In the genomic region with DNA sequence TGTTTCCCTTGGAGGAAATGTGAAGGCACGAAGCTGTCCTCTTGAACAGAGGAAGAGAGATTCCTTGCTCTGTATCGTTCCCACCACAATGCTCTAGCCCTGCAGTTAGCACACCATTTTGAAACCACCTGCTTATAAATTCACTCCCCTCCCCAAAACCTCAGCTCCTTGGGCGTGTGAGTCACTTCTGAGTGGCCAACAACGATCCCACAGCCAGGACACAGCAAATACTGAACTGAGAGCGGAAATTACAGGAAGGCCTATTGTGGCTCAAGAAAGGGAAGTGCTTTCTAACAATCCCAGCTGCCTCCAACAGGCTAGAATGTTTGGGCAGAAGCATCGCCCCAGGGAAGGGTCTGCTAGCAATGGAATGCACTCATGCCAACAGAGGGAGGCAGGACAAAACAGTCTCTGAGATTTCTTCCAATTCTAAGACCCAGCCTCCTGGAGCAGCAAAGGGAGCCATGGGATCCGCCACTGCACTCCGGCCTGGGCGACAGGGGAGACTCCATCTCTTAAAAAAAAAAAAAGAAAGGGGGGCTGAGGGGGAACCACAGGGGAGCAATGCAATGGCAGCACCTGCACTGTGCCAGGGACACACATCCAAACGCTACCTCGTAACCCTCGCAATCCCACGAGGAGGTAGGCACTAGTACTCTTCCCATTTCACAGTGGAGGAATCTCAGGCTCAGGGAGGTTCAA, we compare ENCODE assay signal across 9 cellular contexts. TPM values are rescaled to one million over a fixed set of nuclear protein-coding genes. Genes with fewer than 3 reads are reported as not detected.
DNase-seq lines count a peak whose midpoint lies in the region; ATAC-seq and TF ChIP-seq lines count a peak whose summit lies in the region.
"Had no signal": no experiment of that assay in that cellular context is flagged by ENCODE, and none has a peak within 500 bp of the region (broad histone marks: within the 10 kb centered on the region; RNA-seq: fewer than 3 reads in every experiment).

No MANE protein-coding gene starts in this region.

- peaks cover 17% of the 10 kb centered on the region for H3K4me1 Mint-ChIP-seq in GM23338

- 63% methylated on average over 13 of the region's 13 CpGs for WGBS in esophagus muscularis mucosa

- no peak overlapping the region for H3K4me3 Mint-ChIP-seq in GM23338

- ATAC-seq in GM23338 (no peak), GM21390 (IDR thresholded peaks at IDR 0.05; ENCODE audit: unreplicated experiment) (no peak)

- H3K36me3 Mint-ChIP-seq in GM23338 (ENCODE audit: low read depth) = no peaks in the 10 kb centered on the region

- H3K4me1 ChIP-seq in GM23338 (ENCODE audit: insufficient read depth) (peaks cover 24% of the 10 kb centered on the region), esophagus muscularis mucosa (peaks cover 29 to 52% (median 47%) of the 10 kb centered on the region in 4 donors)

- TF ChIP-seq CTCF in GM23338 (conservative IDR thresholded peaks at IDR 0.05; ENCODE audit: low read depth in 2 of 2) = no peak
- TF ChIP-seq CTCF in esophagus muscularis mucosa (IDR thresholded peaks at IDR 0.05) = no peak
- TF ChIP-seq CTCF in GM20000 (IDR thresholded peaks at IDR 0.05; ENCODE audit: extremely low read depth, missing control alignments) = no peak

- no peak overlapping the region for H2AFZ ChIP-seq in GM23338

- H3K79me2 ChIP-seq in GM23338 (replicated peaks; ENCODE audit: insufficient read depth) = no peaks in the 10 kb centered on the region

- intact Hi-C loops in esophagus muscularis mucosa (cut with DNase I) = no loop called here

- no peak overlapping the region; the same call in 1 of the 2 replicates for H3K27ac Mint-ChIP-seq in GM23338

- no peaks in the 10 kb centered on the region for H3K27me3 ChIP-seq in GM23338 (ENCODE audit: insufficient read depth)
- no peaks in the 10 kb centered on the region for H3K27me3 ChIP-seq in esophagus muscularis mucosa

- no peak for TF ChIP-seq EP300 in esophagus muscularis mucosa (IDR thresholded peaks at IDR 0.05)

- TF ChIP-seq POLR2A in esophagus muscularis mucosa (IDR thresholded peaks at IDR 0.05; ENCODE audit: low read depth) = no peak

- peak; percentile 42 for DNase-seq in GM23338 (ENCODE audit: low spot score)
- peak; percentile 98 for DNase-seq in SIG-M5 treated with dmso at 0.1 percent for 504 hours (lab: John Stamatoyannopoulos, UW; ENCODE audit: unreplicated experiment)
- DNase-seq in esophagus muscularis mucosa (ENCODE audit: extremely low spot score) = no peak
- peak; percentile 94 for DNase-seq in renal cortical epithelial cell (ENCODE audit: low read depth)
- no peak for DNase-seq in stimulated activated CD4-positive, alpha-beta T cell treated with anti-CD3 and anti-CD28 coated beads, Interleukin-2, amount 100 ng/mL, for 48 hours
- DNase-seq in GM20000 (ENCODE audit: low spot score) = no peak
- no peak for DNase-seq in stimulated activated CD4-positive, alpha-beta T cell treated with anti-CD3 and anti-CD28 coated beads, Interleukin-15, amount 100 ng/mL, for 24 hours

- no peaks in the 10 kb centered on the region; the same call in 1 of the 2 replicates for H4K20me1 ChIP-seq in GM23338 (replicated peaks; ENCODE audit: insufficient read depth)

- H3K36me3 ChIP-seq in GM23338 (ENCODE audit: insufficient read depth) (no peaks in the 10 kb centered on the region), esophagus muscularis mucosa (no peaks in the 10 kb centered on the region)

- 0 out of 2 replicates have a peak, but pooled peaks cover 6% of the 10 kb centered on the region for H3F3A ChIP-seq in GM23338 (replicated peaks; ENCODE audit: low read depth)

- H3K9me2 ChIP-seq in GM23338 (ENCODE audit: insufficient read depth) = no peaks in the 10 kb centered on the region

- H3K27me3 Mint-ChIP-seq in GM23338 (ENCODE audit: insufficient read depth, low read depth, poor library complexity) = peaks cover 8% of the 10 kb centered on the region

- H3K4me2 ChIP-seq in GM23338 = peak overlapping the region; percentile 93; the same call in 1 of the 2 replicates

- no peaks in the 10 kb centered on the region for H3K9me3 Mint-ChIP-seq in GM23338

- no peaks in the 10 kb centered on the region for H3K9me3 ChIP-seq in esophagus muscularis mucosa

- H3K27ac ChIP-seq in GM23338 (ENCODE audit: low read depth) (no peak overlapping the region), esophagus muscularis mucosa (replicated peaks in 1 of 4) (peak overlapping the region; percentile 90 to 96 (median 94))
- H3K27ac ChIP-seq: KMS-11 had no signal

- H3K4me3 ChIP-seq in GM23338 (peak overlapping the region; percentile 96; the same call in 1 of the 2 replicates), esophagus muscularis mucosa (no peak overlapping the region)

TF ChIP-seq in GM23338, 12 proteins besides CTCF, POLR2A, EP300 and RAD21 (continues in another document):
- TF ChIP-seq STAT1 (IDR thresholded peaks at IDR 0.05; ENCODE audit: unreplicated experiment) (no peak), ZNF114 (CRISPR knock-in tag; IDR thresholded peaks at IDR 0.05) (no peak), NANOG (IDR thresholded peaks at IDR 0.05; ENCODE audit: borderline replicate concordance) (no peak), JUNB (IDR thresholded peaks at IDR 0.05; ENCODE audit: unreplicated experiment) (no peak), ZNF331 (CRISPR knock-in tag; IDR thresholded peaks at IDR 0.05; ENCODE audit: low read depth) (no peak)
- TF ChIP-seq, protein P1, sequence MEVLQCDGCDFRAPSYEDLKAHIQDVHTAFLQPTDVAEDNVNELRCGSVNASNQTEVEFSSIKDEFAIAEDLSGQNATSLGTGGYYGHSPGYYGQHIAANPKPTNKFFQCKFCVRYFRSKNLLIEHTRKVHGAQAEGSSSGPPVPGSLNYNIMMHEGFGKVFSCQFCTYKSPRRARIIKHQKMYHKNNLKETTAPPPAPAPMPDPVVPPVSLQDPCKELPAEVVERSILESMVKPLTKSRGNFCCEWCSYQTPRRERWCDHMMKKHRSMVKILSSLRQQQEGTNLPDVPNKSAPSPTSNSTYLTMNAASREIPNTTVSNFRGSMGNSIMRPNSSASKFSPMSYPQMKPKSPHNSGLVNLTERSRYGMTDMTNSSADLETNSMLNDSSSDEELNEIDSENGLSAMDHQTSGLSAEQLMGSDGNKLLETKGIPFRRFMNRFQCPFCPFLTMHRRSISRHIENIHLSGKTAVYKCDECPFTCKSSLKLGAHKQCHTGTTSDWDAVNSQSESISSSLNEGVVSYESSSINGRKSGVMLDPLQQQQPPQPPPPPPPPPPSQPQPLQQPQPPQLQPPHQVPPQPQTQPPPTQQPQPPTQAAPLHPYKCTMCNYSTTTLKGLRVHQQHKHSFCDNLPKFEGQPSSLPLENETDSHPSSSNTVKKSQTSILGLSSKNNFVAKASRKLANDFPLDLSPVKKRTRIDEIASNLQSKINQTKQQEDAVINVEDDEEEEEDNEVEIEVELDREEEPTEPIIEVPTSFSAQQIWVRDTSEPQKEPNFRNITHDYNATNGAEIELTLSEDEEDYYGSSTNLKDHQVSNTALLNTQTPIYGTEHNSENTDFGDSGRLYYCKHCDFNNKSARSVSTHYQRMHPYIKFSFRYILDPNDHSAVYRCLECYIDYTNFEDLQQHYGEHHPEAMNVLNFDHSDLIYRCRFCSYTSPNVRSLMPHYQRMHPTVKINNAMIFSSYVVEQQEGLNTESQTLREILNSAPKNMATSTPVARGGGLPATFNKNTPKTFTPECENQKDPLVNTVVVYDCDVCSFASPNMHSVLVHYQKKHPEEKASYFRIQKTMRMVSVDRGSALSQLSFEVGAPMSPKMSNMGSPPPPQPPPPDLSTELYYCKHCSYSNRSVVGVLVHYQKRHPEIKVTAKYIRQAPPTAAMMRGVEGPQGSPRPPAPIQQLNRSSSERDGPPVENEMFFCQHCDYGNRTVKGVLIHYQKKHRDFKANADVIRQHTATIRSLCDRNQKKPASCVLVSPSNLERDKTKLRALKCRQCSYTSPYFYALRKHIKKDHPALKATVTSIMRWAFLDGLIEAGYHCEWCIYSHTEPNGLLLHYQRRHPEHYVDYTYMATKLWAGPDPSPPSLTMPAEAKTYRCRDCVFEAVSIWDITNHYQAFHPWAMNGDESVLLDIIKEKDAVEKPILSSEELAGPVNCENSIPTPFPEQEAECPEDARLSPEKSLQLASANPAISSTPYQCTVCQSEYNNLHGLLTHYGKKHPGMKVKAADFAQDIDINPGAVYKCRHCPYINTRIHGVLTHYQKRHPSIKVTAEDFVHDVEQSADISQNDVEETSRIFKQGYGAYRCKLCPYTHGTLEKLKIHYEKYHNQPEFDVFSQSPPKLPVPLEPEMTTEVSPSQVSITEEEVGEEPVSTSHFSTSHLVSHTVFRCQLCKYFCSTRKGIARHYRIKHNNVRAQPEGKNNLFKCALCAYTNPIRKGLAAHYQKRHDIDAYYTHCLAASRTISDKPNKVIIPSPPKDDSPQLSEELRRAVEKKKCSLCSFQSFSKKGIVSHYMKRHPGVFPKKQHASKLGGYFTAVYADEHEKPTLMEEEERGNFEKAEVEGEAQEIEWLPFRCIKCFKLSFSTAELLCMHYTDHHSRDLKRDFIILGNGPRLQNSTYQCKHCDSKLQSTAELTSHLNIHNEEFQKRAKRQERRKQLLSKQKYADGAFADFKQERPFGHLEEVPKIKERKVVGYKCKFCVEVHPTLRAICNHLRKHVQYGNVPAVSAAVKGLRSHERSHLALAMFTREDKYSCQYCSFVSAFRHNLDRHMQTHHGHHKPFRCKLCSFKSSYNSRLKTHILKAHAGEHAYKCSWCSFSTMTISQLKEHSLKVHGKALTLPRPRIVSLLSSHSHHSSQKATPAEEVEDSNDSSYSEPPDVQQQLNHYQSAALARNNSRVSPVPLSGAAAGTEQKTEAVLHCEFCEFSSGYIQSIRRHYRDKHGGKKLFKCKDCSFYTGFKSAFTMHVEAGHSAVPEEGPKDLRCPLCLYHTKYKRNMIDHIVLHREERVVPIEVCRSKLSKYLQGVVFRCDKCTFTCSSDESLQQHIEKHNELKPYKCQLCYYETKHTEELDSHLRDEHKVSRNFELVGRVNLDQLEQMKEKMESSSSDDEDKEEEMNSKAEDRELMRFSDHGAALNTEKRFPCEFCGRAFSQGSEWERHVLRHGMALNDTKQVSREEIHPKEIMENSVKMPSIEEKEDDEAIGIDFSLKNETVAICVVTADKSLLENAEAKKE (CRISPR knock-in tag; IDR thresholded peaks at IDR 0.05) = no peak

RNA-seq across cellular contexts. Expression of gene TMEM53, which starts 1.9 kb away (rescaled TPM):
- 4.3 and 20.8 TPM in 2 replicates for total RNA-seq in GM23338 (2014; rRNA removed; shearing (Covaris generic))
- polyA plus RNA-seq in GM23338 (2016; fragmentation: Nextera tagmentation; extraction: Ambion mirVana) = 10.6 and 15.4 TPM in 2 replicates
- total RNA-seq in esophagus muscularis mucosa = 1 to 10 TPM; 4.5 to 7.0 (median 5.7) TPM
- total RNA-seq in renal cortical epithelial cell = 8.4 and 8.9 TPM in 2 replicates

RNA-seq across cellular contexts. Expression of gene ARMH1, which starts 2.1 kb away (rescaled TPM):
- 0.31 and 0.62 TPM in 2 replicates for total RNA-seq in GM23338 (2014; rRNA removed; shearing (Covaris generic))
- 1.0 TPM in 1 of 2 replicates, not detected in the other for polyA plus RNA-seq in GM23338 (2016; fragmentation: Nextera tagmentation; extraction: Ambion mirVana)
- total RNA-seq in esophagus muscularis mucosa (under 1 TPM; 0.26 to 0.75 (median 0.54) TPM), renal cortical epithelial cell (6.7 TPM in 1 of 2 replicates, not detected in the other)

RNA-seq across cellular contexts. Expression of gene RNU5D-1, which starts 58.6 kb away (rescaled TPM):
- not detected in 2 replicates for total RNA-seq in GM23338 (2014; rRNA removed; shearing (Covaris generic))
- not detected in 2 replicates for polyA plus RNA-seq in GM23338 (2016; fragmentation: Nextera tagmentation; extraction: Ambion mirVana)
- total RNA-seq in esophagus muscularis mucosa = not detected
- not detected in 2 replicates for total RNA-seq in renal cortical epithelial cell

Comparison
In these comparisons a context has a peak if more than half of its experiments do, and no peak if none do; other contexts are left out.
1. DNase-seq: peak in GM23338 (single experiment), SIG-M5 treated with dmso at 0.1 percent for 504 hours (single experiment) and renal cortical epithelial cell (single experiment); none in esophagus muscularis mucosa (single experiment), stimulated activated CD4-positive, alpha-beta T cell treated with anti-CD3 and anti-CD28 coated beads, Interleukin-2, amount 100 ng/mL, for 48 hours (0 of 2), GM20000 (single experiment) and stimulated activated CD4-positive, alpha-beta T cell treated with anti-CD3 and anti-CD28 coated beads, Interleukin-15, amount 100 ng/mL, for 24 hours (single experiment).